In the genomic region with DNA sequence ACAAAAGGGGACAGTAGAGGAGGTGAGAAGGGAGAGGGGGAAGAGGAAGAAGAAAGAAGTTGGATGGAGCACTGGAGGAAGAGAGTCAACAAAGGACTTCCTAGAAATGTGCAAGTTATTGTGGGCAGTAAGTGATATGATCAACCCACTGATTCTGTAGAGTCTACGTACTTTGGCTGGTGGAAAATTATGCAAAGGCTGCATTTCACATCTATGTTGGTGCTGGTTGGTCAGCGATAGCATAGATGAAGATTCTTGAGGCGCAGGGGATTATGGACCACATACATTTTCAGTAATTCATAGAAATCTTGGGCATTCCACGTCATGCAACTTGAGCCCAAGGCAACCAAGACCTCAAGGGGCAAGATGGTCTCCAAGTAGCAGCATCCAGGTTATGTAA, we compare ENCODE assay signal across 25 cellular contexts. TPM values are rescaled to one million over a fixed set of nuclear protein-coding genes. Genes with fewer than 3 reads are reported as not detected.
DNase-seq lines count a peak whose midpoint lies in the region; ATAC-seq and TF ChIP-seq lines count a peak whose summit lies in the region.
"Had no signal": no experiment of that assay in that cellular context is flagged by ENCODE, and none has a peak within 500 bp of the region (broad histone marks: within the 10 kb centered on the region; RNA-seq: fewer than 3 reads in every experiment).

No MANE protein-coding gene starts in this region.

- intact Hi-C loops in activated CD8-positive, alpha-beta T cell treated with anti-CD3 and anti-CD28 coated beads for 36 hours (cut with micrococcal nuclease) = no loop called here
- intact Hi-C loops in activated T-helper 2 cell treated with anti-CD3 and anti-CD28 coated beads, Interferon-gamma antibody, Interleukin-2, Interleukin-4, amounts not matched to agents 10 μg/mL and 5 μg/mL and 100 μg/mL, durations not matched to agents 14 hours and 24 hours and 36 hours (cut with micrococcal nuclease) = loop anchor here (1.0 kb wide), 2 partner anchors 10 to 13 kb away; a partner anchor contains a TSS

- POLR2A ChIA-PET in activated CD8-positive, alpha-beta T cell treated with anti-CD3 and anti-CD28 coated beads for 36 hours (lab: Charles Lee) = no interaction called here
- POLR2A ChIA-PET in activated CD8-positive, alpha-beta T cell treated with anti-CD3 and anti-CD28 coated beads, Interleukin-2, amount 10 ng/mL, durations not matched to agents 7 days and 5 days (lab: Charles Lee) = no interaction called here

- CTCF ChIA-PET in activated CD8-positive, alpha-beta T cell treated with anti-CD3 and anti-CD28 coated beads for 36 hours (lab: Charles Lee) = no interaction called here
- CTCF ChIA-PET in activated CD8-positive, alpha-beta T cell treated with anti-CD3 and anti-CD28 coated beads, Interleukin-2, amount 10 ng/mL, durations not matched to agents 7 days and 5 days (lab: Charles Lee) = no interaction called here

- H3K27me3 Mint-ChIP-seq in activated CD8-positive, alpha-beta T cell treated with anti-CD3 and anti-CD28 coated beads for 36 hours = no peaks in the 10 kb centered on the region
- H3K27me3 Mint-ChIP-seq in activated CD8-positive, alpha-beta T cell treated with anti-CD3 and anti-CD28 coated beads, Interleukin-2, amount 10 ng/mL, durations not matched to agents 7 days and 5 days (ENCODE audit: low read depth) = no peaks in the 10 kb centered on the region
- no peaks in the 10 kb centered on the region for H3K27me3 Mint-ChIP-seq in IgD-negative memory B cell
- no peaks in the 10 kb centered on the region for H3K27me3 Mint-ChIP-seq in activated T-helper 2 cell treated with anti-CD3 and anti-CD28 coated beads, Interferon-gamma antibody, Interleukin-2, Interleukin-4, amounts not matched to agents 10 μg/mL and 5 μg/mL and 100 μg/mL, durations not matched to agents 14 hours and 24 hours and 36 hours (ENCODE audit: low read depth)
- peaks cover 0 to 2% of the 10 kb centered on the region in 2 donors for H3K27me3 Mint-ChIP-seq in natural killer cell treated with Interleukin-12 subunit alpha and Interleukin-12 subunit beta and Interleukin-15 and Interleukin-18, amount 100 ng/mL, for 72 hours

- H3K36me3 Mint-ChIP-seq in activated CD8-positive, alpha-beta T cell treated with anti-CD3 and anti-CD28 coated beads for 36 hours (ENCODE audit: low read depth) = peaks cover 15% of the 10 kb centered on the region
- H3K36me3 Mint-ChIP-seq in activated CD8-positive, alpha-beta T cell treated with anti-CD3 and anti-CD28 coated beads, Interleukin-2, amount 10 ng/mL, durations not matched to agents 7 days and 5 days (ENCODE audit: low read depth) = peaks cover 27% of the 10 kb centered on the region
- H3K36me3 Mint-ChIP-seq in IgD-negative memory B cell = no peaks in the 10 kb centered on the region
- H3K36me3 Mint-ChIP-seq in activated T-helper 2 cell treated with anti-CD3 and anti-CD28 coated beads, Interferon-gamma antibody, Interleukin-2, Interleukin-4, amounts not matched to agents 10 μg/mL and 5 μg/mL and 100 μg/mL, durations not matched to agents 14 hours and 24 hours and 36 hours (ENCODE audit: low read depth) = peaks cover 34% of the 10 kb centered on the region
- peaks cover 8% of the 10 kb centered on the region for H3K36me3 Mint-ChIP-seq in natural killer cell treated with Interleukin-12 subunit alpha and Interleukin-12 subunit beta and Interleukin-15 and Interleukin-18, amount 100 ng/mL, for 72 hours

- peak overlapping the region; percentile 81 for H3K27ac Mint-ChIP-seq in activated CD8-positive, alpha-beta T cell treated with anti-CD3 and anti-CD28 coated beads for 36 hours
- no peak overlapping the region for H3K27ac Mint-ChIP-seq in activated CD8-positive, alpha-beta T cell treated with anti-CD3 and anti-CD28 coated beads, Interleukin-2, amount 10 ng/mL, durations not matched to agents 7 days and 5 days
- H3K27ac Mint-ChIP-seq in IgD-negative memory B cell = peak overlapping the region; percentile 80 to 94 (median 84)
- peak overlapping the region; percentile 84 for H3K27ac Mint-ChIP-seq in activated T-helper 2 cell treated with anti-CD3 and anti-CD28 coated beads, Interferon-gamma antibody, Interleukin-2, Interleukin-4, amounts not matched to agents 10 μg/mL and 5 μg/mL and 100 μg/mL, durations not matched to agents 14 hours and 24 hours and 36 hours
- peak overlapping the region in 1 of 2 donors; percentile 4 for H3K27ac Mint-ChIP-seq in natural killer cell treated with Interleukin-12 subunit alpha and Interleukin-12 subunit beta and Interleukin-15 and Interleukin-18, amount 100 ng/mL, for 72 hours
- H3K27ac Mint-ChIP-seq: mesothelial cell of epicardium, WTC11 had no signal

- DNase-seq in activated CD8-positive, alpha-beta T cell treated with anti-CD3 and anti-CD28 coated beads for 36 hours = no peak
- DNase-seq in activated CD8-positive, alpha-beta T cell treated with anti-CD3 and anti-CD28 coated beads, Interleukin-2, amount 10 ng/mL, durations not matched to agents 7 days and 5 days = no peak
- DNase-seq in activated T-helper 2 cell treated with anti-CD3 and anti-CD28 coated beads, Interferon-gamma antibody, Interleukin-2, Interleukin-4, amounts not matched to agents 10 μg/mL and 5 μg/mL and 100 μg/mL, durations not matched to agents 14 hours and 24 hours and 36 hours (ENCODE audit: low spot score) = no peak
- DNase-seq in natural killer cell treated with Interleukin-12 subunit alpha and Interleukin-12 subunit beta and Interleukin-15 and Interleukin-18, amount 100 ng/mL, for 72 hours (ENCODE audit: low spot score) = no peak
- DNase-seq in erythroblast (lab: John Stamatoyannopoulos, UW) = no peak
- DNase-seq in activated CD4-positive, CD25-positive, alpha-beta regulatory T cell treated with anti-CD3 and anti-CD28 coated beads, Interleukin-2, amount 50 U/mL, for 72 hours = no peak
- DNase-seq: activated gamma-delta T cell, amygdala, head of caudate nucleus, KBM-7, left lung, NCI-H1694, NCI-H2171 treated with DMSO at 0.1 percent for 48 hours, NCI-H524 treated with DMSO at 0.1 percent for 48 hours, posterior cingulate gyrus, substantia nigra, T-helper 9 cell, upper lobe of right lung had no signal

- peak overlapping the region; percentile 45 for H3K4me3 Mint-ChIP-seq in activated CD8-positive, alpha-beta T cell treated with anti-CD3 and anti-CD28 coated beads for 36 hours
- H3K4me3 Mint-ChIP-seq in activated CD8-positive, alpha-beta T cell treated with anti-CD3 and anti-CD28 coated beads, Interleukin-2, amount 10 ng/mL, durations not matched to agents 7 days and 5 days = no peak overlapping the region
- H3K4me3 Mint-ChIP-seq in IgD-negative memory B cell = peak overlapping the region in 2 of 4 donors; percentile 5 to 16
- H3K4me3 Mint-ChIP-seq in activated T-helper 2 cell treated with anti-CD3 and anti-CD28 coated beads, Interferon-gamma antibody, Interleukin-2, Interleukin-4, amounts not matched to agents 10 μg/mL and 5 μg/mL and 100 μg/mL, durations not matched to agents 14 hours and 24 hours and 36 hours (ENCODE audit: low read depth) = peak overlapping the region; percentile 78
- peak overlapping the region; percentile 21 for H3K4me3 Mint-ChIP-seq in natural killer cell treated with Interleukin-12 subunit alpha and Interleukin-12 subunit beta and Interleukin-15 and Interleukin-18, amount 100 ng/mL, for 72 hours
- H3K4me3 Mint-ChIP-seq: mesothelial cell of epicardium, neural crest cell, WTC11 had no signal

- ATAC-seq in activated CD8-positive, alpha-beta T cell treated with anti-CD3 and anti-CD28 coated beads for 36 hours = no peak
- no peak for ATAC-seq in activated CD8-positive, alpha-beta T cell treated with anti-CD3 and anti-CD28 coated beads, Interleukin-2, amount 10 ng/mL, durations not matched to agents 7 days and 5 days
- ATAC-seq in natural killer cell treated with Interleukin-12 subunit alpha and Interleukin-12 subunit beta and Interleukin-15 and Interleukin-18, amount 100 ng/mL, for 72 hours = peak in 1 of 2 donors; percentile 61
- no peak for ATAC-seq in GM21360 (IDR thresholded peaks at IDR 0.05; ENCODE audit: unreplicated experiment)
- ATAC-seq: sciatic nerve, upper lobe of right lung, WTC11 had no signal

- peaks cover 25% of the 10 kb centered on the region for H3K9me3 Mint-ChIP-seq in activated CD8-positive, alpha-beta T cell treated with anti-CD3 and anti-CD28 coated beads for 36 hours
- H3K9me3 Mint-ChIP-seq in activated CD8-positive, alpha-beta T cell treated with anti-CD3 and anti-CD28 coated beads, Interleukin-2, amount 10 ng/mL, durations not matched to agents 7 days and 5 days (ENCODE audit: insufficient read depth) = peaks cover 11% of the 10 kb centered on the region
- peaks cover 8 to 19% (median 8%) of the 10 kb centered on the region in 3 donors for H3K9me3 Mint-ChIP-seq in IgD-negative memory B cell
- peaks cover 22% of the 10 kb centered on the region for H3K9me3 Mint-ChIP-seq in activated T-helper 2 cell treated with anti-CD3 and anti-CD28 coated beads, Interferon-gamma antibody, Interleukin-2, Interleukin-4, amounts not matched to agents 10 μg/mL and 5 μg/mL and 100 μg/mL, durations not matched to agents 14 hours and 24 hours and 36 hours
- H3K9me3 Mint-ChIP-seq in natural killer cell treated with Interleukin-12 subunit alpha and Interleukin-12 subunit beta and Interleukin-15 and Interleukin-18, amount 100 ng/mL, for 72 hours = peaks cover 4% of the 10 kb centered on the region

- peaks cover 68% of the 10 kb centered on the region for H3K4me1 Mint-ChIP-seq in activated CD8-positive, alpha-beta T cell treated with anti-CD3 and anti-CD28 coated beads for 36 hours (ENCODE audit: low read depth)
- H3K4me1 Mint-ChIP-seq in activated CD8-positive, alpha-beta T cell treated with anti-CD3 and anti-CD28 coated beads, Interleukin-2, amount 10 ng/mL, durations not matched to agents 7 days and 5 days (ENCODE audit: low read depth) = peaks cover 70% of the 10 kb centered on the region
- peaks cover 40 to 68% (median 56%) of the 10 kb centered on the region in 3 donors for H3K4me1 Mint-ChIP-seq in IgD-negative memory B cell
- peaks cover 64% of the 10 kb centered on the region for H3K4me1 Mint-ChIP-seq in activated T-helper 2 cell treated with anti-CD3 and anti-CD28 coated beads, Interferon-gamma antibody, Interleukin-2, Interleukin-4, amounts not matched to agents 10 μg/mL and 5 μg/mL and 100 μg/mL, durations not matched to agents 14 hours and 24 hours and 36 hours (ENCODE audit: low read depth)
- H3K4me1 Mint-ChIP-seq in natural killer cell treated with Interleukin-12 subunit alpha and Interleukin-12 subunit beta and Interleukin-15 and Interleukin-18, amount 100 ng/mL, for 72 hours (ENCODE audit: low read depth in 2 of 2) = peaks cover 28 to 33% of the 10 kb centered on the region in 2 donors

- no peak for TF ChIP-seq CTCF in activated CD8-positive, alpha-beta T cell treated with anti-CD3 and anti-CD28 coated beads for 36 hours (IDR thresholded peaks at IDR 0.05)

- TF ChIP-seq POLR2A in erythroblast (IDR thresholded peaks at IDR 0.05; ENCODE audit: low read length) = no peak

RNA-seq across cellular contexts. Expression of a gene that starts 12.6 kb away (rescaled TPM):
- 100 to 1,000 TPM; 102 to 108 TPM for total RNA-seq in activated CD8-positive, alpha-beta T cell treated with anti-CD3 and anti-CD28 coated beads for 36 hours
- total RNA-seq in activated CD8-positive, alpha-beta T cell treated with anti-CD3 and anti-CD28 coated beads, Interleukin-2, amount 10 ng/mL, durations not matched to agents 7 days and 5 days = 10 to 100 TPM; 12.9 to 14.5 TPM
- polyA plus RNA-seq in IgD-negative memory B cell = 158 TPM
- total RNA-seq in activated T-helper 2 cell treated with anti-CD3 and anti-CD28 coated beads, Interferon-gamma antibody, Interleukin-2, Interleukin-4, amounts not matched to agents 10 μg/mL and 5 μg/mL and 100 μg/mL, durations not matched to agents 14 hours and 24 hours and 36 hours = 217 and 221 TPM in 2 replicates
- 10 to 100 TPM; 62.3 to 75.6 TPM for total RNA-seq in natural killer cell treated with Interleukin-12 subunit alpha and Interleukin-12 subunit beta and Interleukin-15 and Interleukin-18, amount 100 ng/mL, for 72 hours
- polyA plus RNA-seq: cardiac muscle cell had no signal

RNA-seq across cellular contexts. Expression of a gene that starts 42.3 kb away (rescaled TPM):
- total RNA-seq in activated CD8-positive, alpha-beta T cell treated with anti-CD3 and anti-CD28 coated beads for 36 hours = 10 to 100 TPM; 29.8 to 32.9 TPM
- 10 to 100 TPM; 28.3 to 30.4 TPM for total RNA-seq in activated CD8-positive, alpha-beta T cell treated with anti-CD3 and anti-CD28 coated beads, Interleukin-2, amount 10 ng/mL, durations not matched to agents 7 days and 5 days
- polyA plus RNA-seq in IgD-negative memory B cell = 28.4 TPM
- total RNA-seq in activated T-helper 2 cell treated with anti-CD3 and anti-CD28 coated beads, Interferon-gamma antibody, Interleukin-2, Interleukin-4, amounts not matched to agents 10 μg/mL and 5 μg/mL and 100 μg/mL, durations not matched to agents 14 hours and 24 hours and 36 hours = 28.0 and 30.4 TPM in 2 replicates
- 10 to 100 TPM; 41.4 to 47.0 TPM for total RNA-seq in natural killer cell treated with Interleukin-12 subunit alpha and Interleukin-12 subunit beta and Interleukin-15 and Interleukin-18, amount 100 ng/mL, for 72 hours

Comparison
In these comparisons a context has a peak if more than half of its experiments do, and no peak if none do; other contexts are left out.
1. RNA of a gene that starts 12.6 kb away (total RNA-seq): 217 to 221 TPM in activated T-helper 2 cell treated with anti-CD3 and anti-CD28 coated beads, Interferon-gamma antibody, Interleukin-2, Interleukin-4, amounts not matched to agents 10 μg/mL and 5 μg/mL and 100 μg/mL, durations not matched to agents 14 hours and 24 hours and 36 hours, 102 to 108 TPM in activated CD8-positive, alpha-beta T cell treated with anti-CD3 and anti-CD28 coated beads for 36 hours and 62.3 to 75.6 TPM in natural killer cell treated with Interleukin-12 subunit alpha and Interleukin-12 subunit beta and Interleukin-15 and Interleukin-18, amount 100 ng/mL, for 72 hours; 12.9 to 14.5 TPM in activated CD8-positive, alpha-beta T cell treated with anti-CD3 and anti-CD28 coated beads, Interleukin-2, amount 10 ng/mL, durations not matched to agents 7 days and 5 days; every median in the first group is over 4 times any median in the second.